In the genomic region with DNA sequence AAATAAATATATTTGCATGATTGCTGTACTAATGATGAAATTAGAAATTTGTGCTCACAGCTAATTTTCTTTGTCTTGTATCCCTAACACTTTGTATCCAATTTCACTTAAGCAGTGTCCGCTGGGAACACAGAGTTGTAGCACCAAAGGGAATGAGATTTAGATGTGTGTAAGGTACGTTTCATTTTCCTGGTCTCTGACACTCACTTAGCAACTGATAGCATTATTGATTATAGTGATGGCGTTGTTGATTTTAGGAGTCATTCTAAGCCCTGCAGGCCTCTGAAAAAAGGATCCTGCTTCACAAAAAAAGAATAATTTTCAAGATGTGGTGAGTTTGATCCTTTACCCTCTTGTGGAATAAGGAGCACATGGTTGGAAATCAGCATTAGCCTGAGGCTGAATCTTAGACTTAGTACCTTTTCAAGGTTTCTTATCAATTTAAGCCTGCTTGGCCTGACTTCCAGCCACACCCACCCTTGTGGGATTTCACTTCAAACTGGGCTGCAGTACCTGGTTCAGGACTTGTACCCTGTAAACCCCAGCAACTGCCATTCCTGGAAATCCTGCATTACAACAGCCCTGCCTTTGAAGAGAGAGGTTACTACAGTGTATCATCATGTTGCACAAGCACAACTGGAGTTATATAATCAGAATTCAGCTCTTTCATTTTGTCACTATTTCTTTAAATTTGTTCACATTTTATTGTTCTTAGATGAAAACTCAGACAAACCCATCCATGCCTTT, we compare ENCODE assay signal across 2 cellular contexts.
TF ChIP-seq lines count a peak whose summit lies in the region.

No MANE protein-coding gene starts in this region.

TF ChIP-seq in H1, 55 proteins besides CTCF, POLR2A, EP300 and RAD21:
- TF ChIP-seq CEBPB (IDR thresholded peaks at IDR 0.05; ENCODE audit: low read depth, low read length) (peak; percentile 31; the same call in 1 of the 2 replicates), TEAD4 (IDR thresholded peaks at IDR 0.05; ENCODE audit: low read depth, low read length) (peak; percentile 31; the same call in 1 of the 2 replicates), TAF7 (optimal IDR thresholded peaks at IDR 0.05; ENCODE audit: borderline replicate concordance, low read depth, low read length) (no peak)

TF ChIP-seq in HepG2, 621 proteins besides CTCF, POLR2A, EP300 and RAD21:
- TF ChIP-seq CEBPB (IDR thresholded peaks at IDR 0.05; ENCODE audit: borderline replicate concordance, low read depth, low read length) (peak; percentile 13; the same call in 1 of the 2 replicates), BCL6 (CRISPR knock-in tag; IDR thresholded peaks at IDR 0.05) (no peak)
- TF ChIP-seq, protein P1, sequence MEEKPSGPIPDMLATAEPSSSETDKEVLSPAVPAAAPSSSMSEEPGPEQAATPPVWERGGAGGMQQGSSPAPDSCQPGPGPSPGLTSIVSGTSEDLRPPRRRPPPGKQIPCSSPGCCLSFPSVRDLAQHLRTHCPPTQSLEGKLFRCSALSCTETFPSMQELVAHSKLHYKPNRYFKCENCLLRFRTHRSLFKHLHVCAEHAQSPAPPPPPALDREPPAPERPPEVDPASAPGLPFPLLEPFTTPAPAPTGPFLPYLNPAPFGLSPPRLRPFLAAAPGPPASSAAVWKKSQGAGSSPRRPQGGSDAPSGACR (CRISPR knock-in tag; IDR thresholded peaks at IDR 0.05): no peak
